9 cellular contexts compared by ENCODE assay signal in the genomic region with DNA sequence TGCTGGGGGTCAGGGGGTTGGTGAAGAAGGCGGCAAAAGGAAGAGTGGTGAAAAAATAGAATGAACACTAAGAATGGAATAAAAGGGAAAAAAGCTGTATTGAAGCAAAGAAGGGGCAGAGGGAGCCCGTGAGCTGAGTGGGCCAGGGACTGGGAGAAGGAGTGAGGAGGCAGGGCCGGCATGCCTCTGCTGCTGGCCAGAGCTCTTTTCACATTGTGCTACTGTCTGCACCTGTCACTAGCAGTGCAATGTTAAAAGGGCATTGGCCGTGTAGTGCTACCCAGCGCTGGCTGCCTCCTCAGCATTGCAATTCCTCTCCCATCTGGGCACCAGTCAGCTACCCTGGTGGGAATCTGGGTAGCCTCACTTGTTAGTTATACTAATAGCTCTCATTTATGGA. TPM values are rescaled to one million over a fixed set of nuclear protein-coding genes. Genes with fewer than 3 reads are reported as not detected.
DNase-seq lines count a peak whose midpoint lies in the region; ATAC-seq, FAIRE-seq and TF ChIP-seq lines count a peak whose summit lies in the region.
"Had no signal": no experiment of that assay in that cellular context is flagged by ENCODE, and none has a peak within 500 bp of the region (broad histone marks: within the 10 kb centered on the region; RNA-seq: fewer than 3 reads in every experiment).

No MANE protein-coding gene starts in this region.

- H3K4me3 ChIP-seq in HUES6 (ENCODE audit: low read depth, low read length) (peak overlapping the region; percentile 96), GM12878 (no peak overlapping the region), mesodermal cell (ENCODE audit: extremely low read depth, insufficient read depth, low read length, poor library complexity, severe bottlenecking) (peak overlapping the region; percentile 100)

- peak overlapping the region; percentile 64 for H3K4me3 Mint-ChIP-seq in CD4-positive, alpha-beta T cell

- no peak for TF ChIP-seq RAD21 in GM12878 (IDR thresholded peaks at IDR 0.05; ENCODE audit: insufficient read depth, low read depth, low read length)

- H3K27me3 ChIP-seq in CD4-positive, alpha-beta T cell (ENCODE audit: control insufficient read depth, insufficient read depth, low read length) = peaks cover 36% of the 10 kb centered on the region
- H3K27me3 ChIP-seq in HUES6 (ENCODE audit: control insufficient read depth, insufficient read depth, low read length) (no peaks in the 10 kb centered on the region), GM12878 (replicated peaks in 1 of 2; ENCODE audit: control insufficient read depth in 2 of 2, insufficient read depth in 2 of 2, low read length in 1 of 2) (no peaks in the 10 kb centered on the region; a peak in 2 of 4 replicates)

- no peak for DNase-seq in CD4-positive, alpha-beta T cell
- DNase-seq in GM12878 (ENCODE audit: low read depth, low spot score) (no peak), LoVo (ENCODE audit: low spot score) (no peak), activated gamma-delta T cell treated with Interleukin-2 at 50 U/mL for 16 hours (no peak)
- DNase-seq in activated T-cell treated with anti-CD3 and anti-CD28 coated beads, Interleukin-2, amount 50 U/mL, for 48 hours = no peak
- no peak for DNase-seq in stimulated activated CD4-positive, alpha-beta T cell treated with anti-CD3 and anti-CD28 coated beads, Interleukin-15, amount 100 ng/mL, for 24 hours

- no peaks in the 10 kb centered on the region for H3K9me3 Mint-ChIP-seq in CD4-positive, alpha-beta T cell

- 44% methylated on average over 5 of the region's 5 CpGs for WGBS in GM12878 (ENCODE audit: insufficient coverage, insufficient replicate concordance, low lambda C conversion rate, missing lambda C conversion rate)
- WGBS in mesodermal cell (ENCODE audit: insufficient coverage in 2 of 2), 2 experiments = 60 to 61% methylated on average over 4 of the region's 5 CpGs

- RAD21 ChIA-PET in GM12878 (lab: Charles Lee; ENCODE audit: unreplicated experiment) = interaction anchor here (0.6 to 5.2 kb wide), 16 partner anchors 16 to 296 kb away, joined by 3 to 83 read pairs (median 5); partner anchors contain the start of genes SELENOH, SLC43A1 and UBE2L6

- H3K36me3 ChIP-seq in HUES6 (ENCODE audit: control insufficient read depth, insufficient read depth, low read length) (peaks cover 37% of the 10 kb centered on the region), GM12878 (ENCODE audit: control insufficient read depth in 2 of 2, insufficient read depth in 2 of 2, low read length in 1 of 2) (no peaks in the 10 kb centered on the region), mesodermal cell (ENCODE audit: control insufficient read depth, insufficient read depth, low read length) (peaks cover 45% of the 10 kb centered on the region)

- H3K4me1 ChIP-seq in HUES6 (ENCODE audit: control insufficient read depth, insufficient read depth, low read length) (peaks cover 57% of the 10 kb centered on the region), GM12878 (ENCODE audit: control insufficient read depth, insufficient read depth, low read length) (peaks cover 9% of the 10 kb centered on the region; the same call in 1 of the 2 replicates), mesodermal cell (ENCODE audit: control insufficient read depth, insufficient read depth, low read length, poor library complexity, severe bottlenecking) (peaks cover 55% of the 10 kb centered on the region)

- TF ChIP-seq POLR2A in GM12878 (IDR thresholded peaks at IDR 0.05; ENCODE audit: low read depth, low read length) = no peak

- no peak overlapping the region for H3K27ac Mint-ChIP-seq in CD4-positive, alpha-beta T cell
- H3K27ac Mint-ChIP-seq: activated naive CD8-positive, alpha-beta T cell had no signal

- no peak overlapping the region for H3K27ac ChIP-seq in CD4-positive, alpha-beta T cell (ENCODE audit: low read depth, low read length)
- H3K27ac ChIP-seq in HUES6 (ENCODE audit: low read depth, low read length) (no peak overlapping the region), GM12878 (ENCODE audit: control insufficient read depth, insufficient read depth) (no peak overlapping the region), mesodermal cell (ENCODE audit: low read depth, low read length, severe bottlenecking) (no peak overlapping the region)

- peak overlapping the region; percentile 99 for H3K9ac ChIP-seq in HUES6 (ENCODE audit: low read length)
- no peak overlapping the region for H3K9ac ChIP-seq in GM12878 (ENCODE audit: control insufficient read depth, insufficient read depth, low read length)

- intact Hi-C loops in CD4-positive, alpha-beta T cell (cut with DNase I, micrococcal nuclease) = loop anchor here (1.0 to 2.0 kb wide), 3 partner anchors 73 to 296 kb away; no protein-coding TSS in a partner anchor
- intact Hi-C loops in GM12878 (cut with micrococcal nuclease; ENCODE audit: unreplicated experiment) = loop anchor here (1.0 kb wide), 2 partner anchors 73 to 296 kb away; no protein-coding TSS in a partner anchor

- peaks cover 28% of the 10 kb centered on the region for H3K4me1 Mint-ChIP-seq in CD4-positive, alpha-beta T cell (ENCODE audit: low read depth)

- no peak overlapping the region for H2AFZ ChIP-seq in GM12878 (ENCODE audit: control insufficient read depth, low read depth, low read length)

- TF ChIP-seq EP300 in GM12878 (IDR thresholded peaks at IDR 0.05; ENCODE audit: borderline replicate concordance in 1 of 2, control insufficient read depth in 1 of 2, low read depth in 2 of 2, low read length in 2 of 2) = no peak

- H3K36me3 Mint-ChIP-seq in CD4-positive, alpha-beta T cell (ENCODE audit: low read depth) = no peaks in the 10 kb centered on the region
- H3K36me3 Mint-ChIP-seq: activated naive CD8-positive, alpha-beta T cell had no signal

- in situ Hi-C loops in GM12878 (cut with MboI) = loop anchor here (5.0 kb wide), 3 partner anchors 74 to 294 kb away; partner anchors contain the start of gene UBE2L6

- peaks cover 53% of the 10 kb centered on the region for H3K27me3 Mint-ChIP-seq in CD4-positive, alpha-beta T cell

- H3K4me2 ChIP-seq in GM12878 (ENCODE audit: control insufficient read depth, insufficient read depth) = no peak overlapping the region

- H4K20me1 ChIP-seq in GM12878 (ENCODE audit: control insufficient read depth, insufficient read depth) = no peaks in the 10 kb centered on the region

- no TSS peak for BruUV-seq in GM12878 (replicated peaks; lab: Mats Ljungman, UMichigan)

- CTCF ChIA-PET in CD4-positive, alpha-beta T cell (lab: Charles Lee) = interaction anchor here (0.8 to 4.7 kb wide), 8 partner anchors 27 to 296 kb away, joined by 3 to 47 read pairs (median 5); partner anchors contain the start of genes UBE2L6 and ZDHHC5
- CTCF ChIA-PET in GM12878 (lab: Yijun Ruan, JAX) = interaction anchor here (0.6 to 13.9 kb wide), 43 partner anchors 8 to 882 kb away, joined by 3 to 319 read pairs (median 5); partner anchors contain the start of genes RTN4RL2, TIMM10 and UBE2L6

- TF ChIP-seq CTCF in CD4-positive, alpha-beta T cell (IDR thresholded peaks at IDR 0.05) = no peak
- peak; percentile 14 to 38 (median 35); a peak in 4 of 6 replicates for TF ChIP-seq CTCF in GM12878 (IDR thresholded peaks at IDR 0.05 in 2 of 3, conservative IDR thresholded peaks at IDR 0.05 in 1 of 3; ENCODE audit: control insufficient read depth in 2 of 3, extremely low read depth in 1 of 3, insufficient read depth in 1 of 3, low read depth in 3 of 3, low read length in 3 of 3)

- FAIRE-seq in GM12878 (lab: Jason Lieb, UNC) = no peak

- ATAC-seq in CD4-positive, alpha-beta T cell (ENCODE audit: poor library complexity) = no peak
- peak; percentile 19; the same call in 2 of the 3 replicates for ATAC-seq in GM12878

- H3K79me2 ChIP-seq in GM12878 (ENCODE audit: control insufficient read depth, insufficient read depth, low read length) = no peaks in the 10 kb centered on the region

- SMC1A ChIA-PET in GM12878 (lab: Charles Lee; ENCODE audit: uncharacterized antibody, unreplicated experiment) = interaction anchor here (0.5 to 5.8 kb wide), 22 partner anchors 10 to 873 kb away, joined by 3 to 45 read pairs (median 5); partner anchors contain the start of genes SELENOH and UBE2L6

- no peaks in the 10 kb centered on the region for H3K9me3 ChIP-seq in CD4-positive, alpha-beta T cell (ENCODE audit: control insufficient read depth, low read length)
- H3K9me3 ChIP-seq in HUES6 (ENCODE audit: control insufficient read depth, insufficient read depth, low read depth, low read length) = no peaks in the 10 kb centered on the region
- no peaks in the 10 kb centered on the region for H3K9me3 ChIP-seq in GM12878 (replicated peaks; ENCODE audit: control insufficient read depth, insufficient read depth, low read length)
- no peaks in the 10 kb centered on the region for H3K9me3 ChIP-seq in mesodermal cell (ENCODE audit: control insufficient read depth, low read length)

- POLR2A ChIA-PET in CD4-positive, alpha-beta T cell (lab: Charles Lee) = interaction anchor here (0.5 to 4.0 kb wide), 5 partner anchors 73 to 184 kb away, joined by 3 to 34 read pairs (median 3); partner anchors contain the start of genes SELENOH and UBE2L6
- POLR2A ChIA-PET in GM12878 (lab: Charles Lee) = interaction anchor here (1.4 kb wide), 2 partner anchors 70 to 72 kb away, joined by 6 to 7 read pairs; no protein-coding TSS in a partner anchor

RNA-seq across cellular contexts. Expression of gene YPEL4, which starts 8.7 kb away (rescaled TPM):
- 1 to 10 TPM; 5.6 to 7.3 TPM for total RNA-seq in CD4-positive, alpha-beta T cell
- 1.2 and 1.8 TPM in 2 replicates for total RNA-seq in GM12878 (2013; cell fraction: nucleolus; rRNA removed)
- 0.05 TPM in 1 of 2 replicates, not detected in the other for total RNA-seq in GM12878 (2014; rRNA removed)
- 0.09 TPM in 1 of 2 replicates, not detected in the other for total RNA-seq in GM12878 (2014; rRNA removed; fragmentation: Illumina TruSeq; extraction: Trizol)
- total RNA-seq in GM12878 (2021) = 0.13 TPM in 1 of 2 replicates, not detected in the other
- polyA plus RNA-seq in GM12878 (2011; ENCODE audit: low read depth) = 0.50 TPM
- polyA plus RNA-seq in GM12878 (2011; rRNA removed) = 0.26 and 0.39 TPM in 2 replicates
- 0.24 and 0.30 TPM in 2 replicates for polyA plus RNA-seq in GM12878 (2011; cell fraction: cytosol; rRNA removed)
- polyA plus RNA-seq in GM12878 (2011; cell fraction: nucleus; rRNA removed) = 0.44 and 0.85 TPM in 2 replicates
- 0.58 and 1.1 TPM in 2 replicates for polyA plus RNA-seq in GM12878 (2012)
- polyA plus RNA-seq in GM12878 (2014; fragmentation: Illumina TruSeq; extraction: Trizol) = not detected in 2 replicates
- not detected for polyA plus RNA-seq in GM12878 (2014; fragmentation: Nextera tagmentation; extraction: Ambion mirVana)
- polyA plus RNA-seq in GM12878 (2014; rRNA removed) = 0.50 TPM in 1 of 2 replicates, not detected in the other
- under 1 TPM; 0.07 to 0.10 TPM for polyA plus RNA-seq in GM12878 (2016; fragmentation: Nextera tagmentation; extraction: Ambion mirVana)
- 0.22 and 0.31 TPM in 2 replicates for polyA minus RNA-seq in GM12878 (2011; rRNA and poly(A)+ RNA removed)
- 0.27 TPM in 1 of 2 replicates, not detected in the other for polyA minus RNA-seq in GM12878 (2011; cell fraction: cytosol; rRNA and poly(A)+ RNA removed)
- polyA minus RNA-seq in GM12878 (2011; cell fraction: nucleus; rRNA and poly(A)+ RNA removed) = 0.48 TPM in 2 replicates
- polyA plus RNA-seq in mesodermal cell (2013, experiment 1 of 2) = 1.2 TPM
- polyA plus RNA-seq in mesodermal cell (2013, experiment 2 of 2) = 0.96 TPM

RNA-seq across cellular contexts. Expression of gene CLP1, which starts 16.6 kb away (rescaled TPM):
- 10 to 100 TPM; 21.8 to 24.2 TPM for total RNA-seq in CD4-positive, alpha-beta T cell
- 8.6 and 8.8 TPM in 2 replicates for total RNA-seq in GM12878 (2013; cell fraction: nucleolus; rRNA removed)
- 21.3 and 22.0 TPM in 2 replicates for total RNA-seq in GM12878 (2014; rRNA removed)
- 23.9 and 24.0 TPM in 2 replicates for total RNA-seq in GM12878 (2014; rRNA removed; fragmentation: Illumina TruSeq; extraction: Trizol)
- 19.9 and 20.0 TPM in 2 replicates for total RNA-seq in GM12878 (2021)
- polyA plus RNA-seq in GM12878 (2011; ENCODE audit: low read depth) = 11.6 TPM
- polyA plus RNA-seq in GM12878 (2011; rRNA removed) = 29.1 and 31.7 TPM in 2 replicates
- 34.3 and 38.5 TPM in 2 replicates for polyA plus RNA-seq in GM12878 (2011; cell fraction: cytosol; rRNA removed)
- 21.4 and 28.7 TPM in 2 replicates for polyA plus RNA-seq in GM12878 (2011; cell fraction: nucleus; rRNA removed)
- 15.0 and 16.3 TPM in 2 replicates for polyA plus RNA-seq in GM12878 (2012)
- 23.9 and 30.0 TPM in 2 replicates for polyA plus RNA-seq in GM12878 (2014; fragmentation: Illumina TruSeq; extraction: Trizol)
- polyA plus RNA-seq in GM12878 (2014; fragmentation: Nextera tagmentation; extraction: Ambion mirVana) = 10 to 100 TPM; 33.6 to 45.7 TPM
- polyA plus RNA-seq in GM12878 (2014; rRNA removed) = 20.7 and 21.2 TPM in 2 replicates
- 10 to 100 TPM; 31.6 to 36.3 TPM for polyA plus RNA-seq in GM12878 (2016; fragmentation: Nextera tagmentation; extraction: Ambion mirVana)
- 31.1 and 41.7 TPM in 2 replicates for polyA minus RNA-seq in GM12878 (2011; rRNA and poly(A)+ RNA removed)
- polyA minus RNA-seq in GM12878 (2011; cell fraction: cytosol; rRNA and poly(A)+ RNA removed) = 7.4 and 8.5 TPM in 2 replicates
- polyA minus RNA-seq in GM12878 (2011; cell fraction: nucleus; rRNA and poly(A)+ RNA removed) = 7.6 and 10.2 TPM in 2 replicates
- polyA plus RNA-seq in mesodermal cell (2013, experiment 1 of 2) = 15.9 TPM
- 16.3 TPM for polyA plus RNA-seq in mesodermal cell (2013, experiment 2 of 2)

RNA-seq across cellular contexts. Expression of gene ZDHHC5, which starts 26.9 kb away (rescaled TPM):
- 10 to 100 TPM; 59.7 to 61.1 TPM for total RNA-seq in CD4-positive, alpha-beta T cell
- total RNA-seq in GM12878 (2013; cell fraction: nucleolus; rRNA removed) = 52.8 and 56.0 TPM in 2 replicates
- total RNA-seq in GM12878 (2014; rRNA removed) (29.1 and 34.1 TPM in 2 replicates), GM12878 (2014; rRNA removed; fragmentation: Illumina TruSeq; extraction: Trizol) (34.3 and 36.8 TPM in 2 replicates), GM12878 (2021) (59.9 and 61.3 TPM in 2 replicates)
- 20.1 TPM for polyA plus RNA-seq in GM12878 (2011; ENCODE audit: low read depth)
- polyA plus RNA-seq in GM12878 (2011; rRNA removed) (33.9 and 46.7 TPM in 2 replicates), GM12878 (2014; fragmentation: Illumina TruSeq; extraction: Trizol) (49.8 and 57.4 TPM in 2 replicates), GM12878 (2014; fragmentation: Nextera tagmentation; extraction: Ambion mirVana) (1 to 10 TPM; 3.9 to 7.3 TPM), GM12878 (2014; rRNA removed) (48.5 and 54.4 TPM in 2 replicates), GM12878 (2016; fragmentation: Nextera tagmentation; extraction: Ambion mirVana) (10 to 100 TPM; 36.6 to 38.4 TPM)
- 45.0 and 56.7 TPM in 2 replicates for polyA plus RNA-seq in GM12878 (2011; cell fraction: cytosol; rRNA removed)
- polyA plus RNA-seq in GM12878 (2011; cell fraction: nucleus; rRNA removed) = 41.0 and 48.9 TPM in 2 replicates
- polyA plus RNA-seq in GM12878 (2012) = 27.1 and 33.2 TPM in 2 replicates
- 91.2 and 101 TPM in 2 replicates for polyA minus RNA-seq in GM12878 (2011; rRNA and poly(A)+ RNA removed)
- 24.2 and 31.4 TPM in 2 replicates for polyA minus RNA-seq in GM12878 (2011; cell fraction: cytosol; rRNA and poly(A)+ RNA removed)
- 27.9 and 33.0 TPM in 2 replicates for polyA minus RNA-seq in GM12878 (2011; cell fraction: nucleus; rRNA and poly(A)+ RNA removed)
- polyA plus RNA-seq in mesodermal cell (2013, experiment 1 of 2) = 40.3 TPM
- polyA plus RNA-seq in mesodermal cell (2013, experiment 2 of 2) = 40.4 TPM

RNA-seq across cellular contexts. Expression of gene SERPING1, which starts 43.5 kb away (rescaled TPM):
- total RNA-seq in CD4-positive, alpha-beta T cell = under 1 TPM in 1 of 2 experiments, not detected in 1; 0.53 TPM
- not detected in 2 replicates for total RNA-seq in GM12878 (2013; cell fraction: nucleolus; rRNA removed)
- total RNA-seq in GM12878 (2014; rRNA removed) (not detected in 2 replicates), GM12878 (2014; rRNA removed; fragmentation: Illumina TruSeq; extraction: Trizol) (not detected in 2 replicates), GM12878 (2021) (1.3 and 1.4 TPM in 2 replicates)
- not detected for polyA plus RNA-seq in GM12878 (2011; ENCODE audit: low read depth)
- polyA plus RNA-seq in GM12878 (2011; rRNA removed) (not detected in 2 replicates), GM12878 (2014; fragmentation: Illumina TruSeq; extraction: Trizol) (not detected in 2 replicates), GM12878 (2014; fragmentation: Nextera tagmentation; extraction: Ambion mirVana) (not detected), GM12878 (2014; rRNA removed) (not detected in 2 replicates), GM12878 (2016; fragmentation: Nextera tagmentation; extraction: Ambion mirVana) (under 1 TPM in 1 of 2 experiments, not detected in 1; 0.24 TPM)
- polyA plus RNA-seq in GM12878 (2011; cell fraction: cytosol; rRNA removed) = not detected in 2 replicates
- polyA plus RNA-seq in GM12878 (2011; cell fraction: nucleus; rRNA removed) = not detected in 2 replicates
- polyA plus RNA-seq in GM12878 (2012) = 0.06 TPM in 1 of 2 replicates, not detected in the other
- polyA minus RNA-seq in GM12878 (2011; rRNA and poly(A)+ RNA removed) = not detected in 2 replicates
- polyA minus RNA-seq in GM12878 (2011; cell fraction: cytosol; rRNA and poly(A)+ RNA removed) = not detected in 2 replicates
- not detected in 2 replicates for polyA minus RNA-seq in GM12878 (2011; cell fraction: nucleus; rRNA and poly(A)+ RNA removed)
- 222 TPM for polyA plus RNA-seq in mesodermal cell (2013, experiment 1 of 2)
- 198 TPM for polyA plus RNA-seq in mesodermal cell (2013, experiment 2 of 2)
